3 cellular contexts compared by ENCODE assay signal in genomic region chr14:76792422-76792821, GRCh38.
TF ChIP-seq lines count a peak whose summit lies in the region.

No MANE protein-coding gene starts in this region.

TF ChIP-seq in A549, 52 proteins besides CTCF, POLR2A, EP300 and RAD21:
- peak; percentile 24 to 53; a peak in 2 of 4 replicates for TF ChIP-seq CEBPB (IDR thresholded peaks at IDR 0.05)
- no peak for TF ChIP-seq MAFK (IDR thresholded peaks at IDR 0.05; ENCODE audit: partially characterized antibody)
- no peak for TF ChIP-seq RCOR1 (IDR thresholded peaks at IDR 0.05; ENCODE audit: low read depth, low read length)

TF ChIP-seq in IMR-90, 13 proteins besides CTCF, POLR2A, EP300 and RAD21:
- no peak for TF ChIP-seq MAZ (IDR thresholded peaks at IDR 0.05; ENCODE audit: borderline replicate concordance, low read depth, low read length)
- no peak for TF ChIP-seq SMC3 (IDR thresholded peaks at IDR 0.05; ENCODE audit: low read depth, low read length)
- TF ChIP-seq MAFK (IDR thresholded peaks at IDR 0.05; ENCODE audit: low read depth, low read length): no peak
- no peak for TF ChIP-seq FOS (IDR thresholded peaks at IDR 0.05; ENCODE audit: low read depth, low read length)
- no peak for TF ChIP-seq RCOR1 (IDR thresholded peaks at IDR 0.05; ENCODE audit: insufficient replicate concordance, low read length)
- TF ChIP-seq CEBPB (IDR thresholded peaks at IDR 0.05; ENCODE audit: low read depth, low read length): peak; percentile 92

TF ChIP-seq in H1, 55 proteins besides CTCF, POLR2A, EP300 and RAD21:
- TF ChIP-seq CEBPB (IDR thresholded peaks at IDR 0.05; ENCODE audit: low read depth, low read length) (peak; percentile 76; the same call in 1 of the 2 replicates), E2F6 (IDR thresholded peaks at IDR 0.05) (no peak)
TF ChIP-seq in H1: peak in this region for 1.
